16 cellular contexts compared by ENCODE assay signal in genomic region chr4:159360549-159360948, GRCh38.
DNase-seq lines count a peak whose midpoint lies in the region; ATAC-seq and TF ChIP-seq lines count a peak whose summit lies in the region.
"Had no signal": no experiment of that assay in that cellular context is flagged by ENCODE, and none has a peak within 500 bp of the region (broad histone marks: within the 10 kb centered on the region; RNA-seq: fewer than 3 reads in every experiment).

No MANE protein-coding gene starts in this region.

- H2BK15ac ChIP-seq in IMR-90 (ENCODE audit: low read depth, low read length), result no peak overlapping the region

- H3K9me3 ChIP-seq in IMR-90 (ENCODE audit: control insufficient read depth, insufficient read depth, low read length) (no peaks in the 10 kb centered on the region), mammary epithelial cell (replicated peaks; ENCODE audit: insufficient read depth, low read length) (no peaks in the 10 kb centered on the region)
- H3K9me3 ChIP-seq: BE2C had no signal

- H3K9ac ChIP-seq in IMR-90 (ENCODE audit: low read depth, low read length) (no peak overlapping the region), mammary epithelial cell (ENCODE audit: insufficient read depth, low read length) (no peak overlapping the region)

- peak overlapping the region; percentile 84 for H2BK5ac ChIP-seq in IMR-90 (ENCODE audit: low read depth, low read length, poor library complexity, severe bottlenecking)

- H3K27ac ChIP-seq in IMR-90 (ENCODE audit: insufficient read depth, low read length) (no peak overlapping the region), mammary epithelial cell (ENCODE audit: insufficient read depth, low read depth, low read length) (no peak overlapping the region)

- H3K4me3 ChIP-seq in IMR-90 (ENCODE audit: insufficient read depth, low read depth, low read length) (no peak overlapping the region), mammary epithelial cell (replicated peaks in 1 of 3; ENCODE audit: insufficient read depth in 1 of 3, low read depth in 2 of 3, low read length in 3 of 3) (no peak overlapping the region), kidney epithelial cell (ENCODE audit: low read depth, low read length) (no peak overlapping the region)

- dilution Hi-C loops in IMR-90 (cut with HindIII; ENCODE audit: low sequenced_read_pairs, unreplicated experiment), result no loop called here
- dilution Hi-C loops in mammary epithelial cell (cut with HindIII; ENCODE audit: low sequenced_read_pairs), result no loop called here

- no peak overlapping the region; the same call in 1 of the 2 replicates for H3K56ac ChIP-seq in IMR-90 (ENCODE audit: extremely low read depth, insufficient read depth, low read length)

- peak overlapping the region; percentile 10; the same call in 1 of the 2 replicates for H4K91ac ChIP-seq in IMR-90 (ENCODE audit: insufficient read depth, low read depth, low read length)

- intact Hi-C loops in IMR-90 (cut with micrococcal nuclease) (loop anchor here (2.0 to 10.0 kb wide), 2 partner anchors 86 to 506 kb away; no protein-coding TSS in a partner anchor), mammary epithelial cell (cut with micrococcal nuclease) (loop anchor here (2.0 kb wide), 1 partner anchor 86 kb away; no protein-coding TSS in a partner anchor)

- H3K18ac ChIP-seq in IMR-90 (ENCODE audit: low read depth, low read length), result peak overlapping the region; percentile 56; the same call in 1 of the 2 replicates

- H3K36me3 Mint-ChIP-seq in immature natural killer cell, result peaks cover 14 to 33% (median 26%) of the 10 kb centered on the region in 3 donors

- peak overlapping the region; percentile 7; the same call in 1 of the 2 replicates for H2BK120ac ChIP-seq in IMR-90 (ENCODE audit: low read depth, low read length)

- H3K9me1 ChIP-seq in IMR-90 (ENCODE audit: insufficient read depth, low read length), result peaks cover 6% of the 10 kb centered on the region

- no peak overlapping the region for H3K23ac ChIP-seq in IMR-90 (ENCODE audit: low read depth, low read length)

- no peaks in the 10 kb centered on the region for H3K9me3 Mint-ChIP-seq in immature natural killer cell
- H3K9me3 Mint-ChIP-seq: activated CD4-positive, alpha-beta memory T cell treated with anti-CD3 and anti-CD28 coated beads for 36 hours; nephron progenitor cell had no signal

- peaks cover 0 to 11% (median 3%) of the 10 kb centered on the region in 3 donors for H3K27me3 Mint-ChIP-seq in immature natural killer cell (ENCODE audit: low read depth in 3 of 3)
- H3K27me3 Mint-ChIP-seq: activated CD4-positive, alpha-beta memory T cell treated with anti-CD3 and anti-CD28 coated beads for 36 hours; T-helper 17 cell had no signal

- ATAC-seq in IMR-90 (ENCODE audit: low read depth), result peak; percentile 89
- no peak for ATAC-seq in HG02798 (IDR thresholded peaks at IDR 0.05; ENCODE audit: poor library complexity, unreplicated experiment)
- ATAC-seq: left lobe of liver, T-helper 17 cell had no signal

- no CpG with 5 or more reads among the region's 3 CpGs for WGBS in IMR-90 (ENCODE audit: extremely low coverage in 2 of 2, insufficient read length in 1 of 2), 2 experiments
- 68% methylated on average over 3 of the region's 3 CpGs for WGBS in mammary epithelial cell (ENCODE audit: low coverage, missing lambda C conversion rate)

- no peak overlapping the region for H3K4me3 Mint-ChIP-seq in immature natural killer cell
- H3K4me3 Mint-ChIP-seq: activated CD4-positive, alpha-beta memory T cell treated with anti-CD3 and anti-CD28 coated beads for 36 hours; nephron progenitor cell; T-helper 17 cell had no signal

- in situ Hi-C loops in IMR-90 (cut with MboI; ENCODE audit: low sequenced_read_pairs) (no loop called here), mammary epithelial cell (cut with MboI; ENCODE audit: low sequenced_read_pairs in 2 of 2) (no loop called here)

- H3K4me1 ChIP-seq in IMR-90 (ENCODE audit: control insufficient read depth, insufficient read depth, low read length) (peaks cover 13% of the 10 kb centered on the region), mammary epithelial cell (ENCODE audit: insufficient read depth, low read length) (peaks cover 28% of the 10 kb centered on the region)
- H3K4me1 ChIP-seq: BE2C had no signal

- H3K79me1 ChIP-seq in IMR-90 (ENCODE audit: low read depth in 1 of 2, low read length in 2 of 2), result peaks cover 10 to 28% of the 10 kb centered on the region in 2 experiments

- H3K14ac ChIP-seq in IMR-90 (replicated peaks; ENCODE audit: low read depth, low read length), result no peak overlapping the region

- peak; percentile 71 for DNase-seq in AG08395 (ENCODE audit: low spot score)
- DNase-seq in IMR-90, result peak; percentile 96
- DNase-seq in mammary epithelial cell, result peak; percentile 76
- DNase-seq in kidney epithelial cell (ENCODE audit: low read depth), result peak; percentile 63
- no peak for DNase-seq in immature natural killer cell
- DNase-seq in NCI-H2029 treated with DMSO at 0.1 percent for 48 hours (lab: John Stamatoyannopoulos, UW), result no peak
- no peak for DNase-seq in NCI-H510A (lab: John Stamatoyannopoulos, UW)
- DNase-seq: activated CD4-positive, alpha-beta memory T cell treated with anti-CD3 and anti-CD28 coated beads for 36 hours; BE2C; NCI-H2171 treated with DMSO at 0.1 percent for 48 hours; nephron progenitor cell; OCI-M1; stimulated activated CD4-positive, alpha-beta T cell treated with anti-CD3 and anti-CD28 coated beads, Interleukin-12 subunit alpha, Interleukin-12 subunit beta, amount 100 ng/mL, for 4 hours; T-helper 17 cell had no signal

- H4K20me1 ChIP-seq in IMR-90 (ENCODE audit: insufficient read depth, low read length) (peaks cover 3% of the 10 kb centered on the region; the same call in 1 of the 2 replicates), mammary epithelial cell (ENCODE audit: insufficient read depth, low read length) (no peaks in the 10 kb centered on the region)

- TF ChIP-seq RAD21 in IMR-90 (IDR thresholded peaks at IDR 0.05; ENCODE audit: low read length), result peak; percentile 28; the same call in 1 of the 2 replicates

- no peak for TF ChIP-seq POLR2A in IMR-90 (IDR thresholded peaks at IDR 0.05; ENCODE audit: low read depth, low read length)

- no peak overlapping the region for H4K8ac ChIP-seq in IMR-90 (ENCODE audit: low read depth in 2 of 2, low read length in 2 of 2)

- H3K27ac Mint-ChIP-seq in immature natural killer cell, result no peak overlapping the region
- H3K27ac Mint-ChIP-seq: activated CD4-positive, alpha-beta memory T cell treated with anti-CD3 and anti-CD28 coated beads for 36 hours; nephron progenitor cell; T-helper 17 cell had no signal

- CTCF ChIA-PET in IMR-90 (lab: Yijun Ruan, JAX), result interaction anchor here (1.5 kb wide), 1 partner anchor 13 kb away, joined by 3 read pairs; no protein-coding TSS in a partner anchor
- CTCF ChIA-PET in mammary epithelial cell (lab: Charles Lee; ENCODE audit: low non-redundant PET), result no interaction called here

- no peaks in the 10 kb centered on the region for H3K79me2 ChIP-seq in mammary epithelial cell (ENCODE audit: insufficient read depth, low read length)

- no peak overlapping the region for H2AK9ac ChIP-seq in IMR-90 (replicated peaks; ENCODE audit: low read depth, low read length, poor library complexity)

- peak overlapping the region; percentile 52; the same call in 1 of the 2 replicates for H3K4me2 ChIP-seq in IMR-90 (ENCODE audit: low read depth, low read length)
- no peak overlapping the region for H3K4me2 ChIP-seq in mammary epithelial cell (ENCODE audit: insufficient read depth, low read depth, low read length)

- no peak overlapping the region for H2AK5ac ChIP-seq in IMR-90 (ENCODE audit: low read depth, low read length)

- POLR2A ChIA-PET in IMR-90 (lab: Charles Lee; ENCODE audit: unreplicated experiment), result no interaction called here

- TF ChIP-seq CTCF in IMR-90 (conservative IDR thresholded peaks at IDR 0.05; ENCODE audit: low read depth, low read length) (no peak), mammary epithelial cell (conservative IDR thresholded peaks at IDR 0.05 in 1 of 2, IDR thresholded peaks at IDR 0.05 in 1 of 2; ENCODE audit: extremely low read depth in 1 of 2, insufficient read depth in 1 of 2, low read depth in 1 of 2, low read length in 2 of 2) (no peak), kidney epithelial cell (IDR thresholded peaks at IDR 0.05; ENCODE audit: insufficient read depth, low read length, poor library complexity, severe bottlenecking) (no peak)

- no peaks in the 10 kb centered on the region for H3K4me1 Mint-ChIP-seq in immature natural killer cell

- H3K36me3 ChIP-seq in IMR-90 (ENCODE audit: control insufficient read depth, insufficient read depth, low read length) (peaks cover 12% of the 10 kb centered on the region), mammary epithelial cell (ENCODE audit: insufficient read depth, low read length) (peaks cover 5% of the 10 kb centered on the region), kidney epithelial cell (ENCODE audit: control insufficient read depth, insufficient read depth, low read length) (peaks cover 1% of the 10 kb centered on the region)

- H3K27me3 ChIP-seq in IMR-90 (ENCODE audit: control insufficient read depth, insufficient read depth, low read length) (no peaks in the 10 kb centered on the region), mammary epithelial cell (ENCODE audit: insufficient read depth, low read length) (no peaks in the 10 kb centered on the region), kidney epithelial cell (ENCODE audit: control insufficient read depth, insufficient read depth, low read length) (no peaks in the 10 kb centered on the region)
- H3K27me3 ChIP-seq: BE2C had no signal

- H2AFZ ChIP-seq in IMR-90 (replicated peaks; ENCODE audit: low read length, poor library complexity) (no peak overlapping the region), mammary epithelial cell (ENCODE audit: low read depth, low read length) (no peak overlapping the region)

- H2BK20ac ChIP-seq in IMR-90 (ENCODE audit: low read depth, low read length), result no peak overlapping the region

- H4K5ac ChIP-seq in IMR-90 (ENCODE audit: low read depth, low read length), result no peak overlapping the region

- H3K4ac ChIP-seq in IMR-90 (ENCODE audit: low read depth, low read length), result peak overlapping the region; percentile 10; the same call in 1 of the 2 replicates

- BruUV-seq in IMR-90 (replicated peaks; lab: Mats Ljungman, UMichigan), result no TSS peak
- no TSS peak for BruUV-seq in mammary epithelial cell (replicated peaks; lab: Mats Ljungman, UMichigan)

TF ChIP-seq in IMR-90, 13 proteins besides CTCF, POLR2A, EP300 and RAD21 (continues in another document):
- TF ChIP-seq USF2 (IDR thresholded peaks at IDR 0.05; ENCODE audit: low read depth, low read length) (peak; percentile 30; the same call in 1 of the 2 replicates), FOS (IDR thresholded peaks at IDR 0.05; ENCODE audit: low read depth, low read length) (peak; percentile 91), SMC3 (IDR thresholded peaks at IDR 0.05; ENCODE audit: low read depth, low read length) (0 out of 2 replicates have a peak, but pooled peaks have one; percentile 9)

Comparison
In these comparisons a context has a peak if more than half of its experiments do, and no peak if none do; other contexts are left out.
1. DNase-seq: peak in AG08395 (single experiment), IMR-90 (single experiment), mammary epithelial cell (single experiment) and kidney epithelial cell (single experiment); none in immature natural killer cell (0 of 3), NCI-H2029 treated with DMSO at 0.1 percent for 48 hours (single experiment) and NCI-H510A (single experiment).